In genomic region chr11:61581030-61581928, GRCh38 we compare ENCODE assay signal across 8 cellular contexts. TPM values are rescaled to one million over a fixed set of nuclear protein-coding genes. Genes with fewer than 3 reads are reported as not detected.
DNase-seq lines count a peak whose midpoint lies in the region; ATAC-seq and TF ChIP-seq lines count a peak whose summit lies in the region.

A gene with protein sequence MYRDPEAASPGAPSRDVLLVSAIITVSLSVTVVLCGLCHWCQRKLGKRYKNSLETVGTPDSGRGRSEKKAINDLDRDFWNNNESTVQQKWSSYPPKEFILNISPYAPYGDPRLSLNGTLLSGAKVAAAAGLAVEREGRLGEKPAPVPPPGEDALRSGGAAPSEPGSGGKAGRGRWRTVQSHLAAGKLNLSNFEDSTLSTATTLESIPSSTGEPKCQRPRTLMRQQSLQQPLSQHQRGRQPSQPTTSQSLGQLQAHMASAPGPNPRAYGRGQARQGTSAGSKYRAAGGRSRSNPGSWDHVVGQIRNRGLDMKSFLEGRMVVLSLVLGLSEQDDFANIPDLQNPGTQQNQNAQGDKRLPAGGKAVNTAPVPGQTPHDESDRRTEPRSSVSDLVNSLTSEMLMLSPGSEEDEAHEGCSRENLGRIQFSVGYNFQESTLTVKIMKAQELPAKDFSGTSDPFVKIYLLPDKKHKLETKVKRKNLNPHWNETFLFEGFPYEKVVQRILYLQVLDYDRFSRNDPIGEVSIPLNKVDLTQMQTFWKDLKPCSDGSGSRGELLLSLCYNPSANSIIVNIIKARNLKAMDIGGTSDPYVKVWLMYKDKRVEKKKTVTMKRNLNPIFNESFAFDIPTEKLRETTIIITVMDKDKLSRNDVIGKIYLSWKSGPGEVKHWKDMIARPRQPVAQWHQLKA (minus strand): TSS chr11:61581076. CDS start chr11:61580820, 256 bp downstream.

- ATAC-seq in RWPE2 (ENCODE audit: low read depth), result peak; percentile 70

- peaks cover 63% of the 10 kb centered on the region for H3K27me3 Mint-ChIP-seq in nephron (ENCODE audit: low read depth)

- peak within 1 kb of the TSS; percentile 79 to 84 (median 81) for H3K4me3 Mint-ChIP-seq in nephron

- H3K27ac ChIP-seq in RWPE2 (ENCODE audit: poor library complexity, severe bottlenecking), result no peak within 1 kb of the TSS

- H3K4me1 ChIP-seq in HAP-1, result no peaks in the 10 kb centered on the region
- H3K4me1 ChIP-seq in RWPE2 (ENCODE audit: insufficient read depth, poor library complexity, severe bottlenecking), result no peaks in the 10 kb centered on the region

- H3K36me3 ChIP-seq in HAP-1 (replicated peaks) (no peaks in the 10 kb centered on the region), RWPE2 (ENCODE audit: low read depth) (no peaks in the 10 kb centered on the region)

- H3K9me3 ChIP-seq in HAP-1 (no peaks in the 10 kb centered on the region), RWPE2 (ENCODE audit: severe bottlenecking) (no peaks in the 10 kb centered on the region)

- DNase-seq in EL, result peak; percentile 94
- peak; percentile 71 to 97 for DNase-seq in HAP-1 (ENCODE audit: low spot score in 2 of 2)
- DNase-seq in M059J (ENCODE audit: low read depth), result peak; percentile 92
- peak; percentile 86 for DNase-seq in RWPE2 (ENCODE audit: low spot score)
- peak; percentile 97 for DNase-seq in activated effector memory CD4-positive, alpha-beta T cell treated with anti-CD3 and anti-CD28 coated beads, Interleukin-2, amount 50 U/mL, for 16 hours
- peak; percentile 98 for DNase-seq in fibroblast of the aortic adventitia (ENCODE audit: low read depth)
- DNase-seq in stimulated activated naive CD4-positive, alpha-beta T cell treated with Interleukin-2 at 50 U/mL for 16 hours (lab: John Stamatoyannopoulos, UW), result peak; percentile 91

- peaks cover 40% of the 10 kb centered on the region for H3K27me3 ChIP-seq in HAP-1 (ENCODE audit: low read depth)
- peaks cover 12% of the 10 kb centered on the region for H3K27me3 ChIP-seq in RWPE2 (ENCODE audit: insufficient read depth, poor library complexity, severe bottlenecking)

- in situ Hi-C loops in HAP-1 (cut with MboI; ENCODE audit: low sequenced_read_pairs), result no loop called here

- peaks cover 10% of the 10 kb centered on the region for H3K4me1 Mint-ChIP-seq in nephron

- H3K9me3 Mint-ChIP-seq in nephron, result no peaks in the 10 kb centered on the region

- no peak within 1 kb of the TSS for H3K27ac Mint-ChIP-seq in nephron

- no peaks in the 10 kb centered on the region for H3K36me3 Mint-ChIP-seq in nephron (ENCODE audit: low read depth)

- TF ChIP-seq CTCF in RWPE2 (IDR thresholded peaks at IDR 0.05; ENCODE audit: poor library complexity, severe bottlenecking) (no peak), fibroblast of the aortic adventitia (IDR thresholded peaks at IDR 0.05; ENCODE audit: insufficient read depth, low read length) (peak; percentile 24), nephron (IDR thresholded peaks at IDR 0.05; ENCODE audit: unreplicated experiment in 3 of 3) (peak in 1 of 3 experiments; percentile 11)

- H3K4me3 ChIP-seq in HAP-1, result peak within 1 kb of the TSS; percentile 23
- peak within 1 kb of the TSS; percentile 43 for H3K4me3 ChIP-seq in RWPE2 (ENCODE audit: severe bottlenecking)
- H3K4me3 ChIP-seq in fibroblast of the aortic adventitia (ENCODE audit: low read depth, low read length), result peak within 1 kb of the TSS; percentile 79

RNA-seq across cellular contexts. Expression of the gene that starts here (rescaled TPM):
- total RNA-seq in M059J (2014; rRNA removed; shearing (Covaris generic)), result 0.10 and 0.22 TPM in 2 replicates
- total RNA-seq in fibroblast of the aortic adventitia (ENCODE audit: low replicate concordance), result 7.0 and 112 TPM in 2 replicates

Comparison
In these comparisons a context has a peak if more than half of its experiments do, and no peak if none do; other contexts are left out.
1. Peak in DNase-seq in M059J; RNA of the gene not detected or under 1 TPM.
2. H3K4me3 ChIP-seq: peak in every context shown above with its lines; median percentile 79 in fibroblast of the aortic adventitia; 43 in RWPE2; 23 in HAP-1.